1 cellular context compared by ENCODE assay signal in genomic region chr3:182947892-182948291, GRCh38.
TF ChIP-seq lines count a peak whose summit lies in the region.

No MANE protein-coding gene starts in this region.

TF ChIP-seq in K562, 482 proteins besides CTCF, POLR2A, EP300 and RAD21:
- TF ChIP-seq CBX3 (IDR thresholded peaks at IDR 0.05; ENCODE audit: borderline replicate concordance in 1 of 2, low read length in 2 of 2) (peak in 1 of 2 experiments; percentile 12; a peak in 1 of 3 replicates), BDP1 (IDR thresholded peaks at IDR 0.05; ENCODE audit: insufficient read depth, insufficient read length) (no peak), CEBPB (tag; IDR thresholded peaks at IDR 0.05) (peak; percentile 53), CEBPG (CRISPR knock-in tag; IDR thresholded peaks at IDR 0.05) (no peak), CEBPG (tag; conservative IDR thresholded peaks at IDR 0.05 in 1 of 2, IDR thresholded peaks at IDR 0.05 in 1 of 2) (peak in 1 of 2 experiments; percentile 37; a peak in 1 of 4 replicates)
